ENCODE assay signal across 12 cellular contexts in genomic region chr16:86951831-86952598, GRCh38.
DNase-seq lines count a peak whose midpoint lies in the region; ATAC-seq and TF ChIP-seq lines count a peak whose summit lies in the region.
"Had no signal": no experiment of that assay in that cellular context is flagged by ENCODE, and none has a peak within 500 bp of the region (broad histone marks: within the 10 kb centered on the region; RNA-seq: fewer than 3 reads in every experiment).

No MANE protein-coding gene starts in this region.

- H3K79me1 ChIP-seq in mesenchymal stem cell (replicated peaks; ENCODE audit: low read length, poor library complexity, severe bottlenecking) = no peaks in the 10 kb centered on the region

- H4K91ac ChIP-seq in mesenchymal stem cell (ENCODE audit: low read length) = peak overlapping the region; percentile 46

- H2BK5ac ChIP-seq in mesenchymal stem cell (ENCODE audit: low read depth, low read length, poor library complexity, severe bottlenecking) = peak overlapping the region; percentile 79

- H2AFZ ChIP-seq in mesenchymal stem cell (ENCODE audit: low read depth, low read length) = peak overlapping the region; percentile 18

- H3K4me2 ChIP-seq in mesenchymal stem cell (ENCODE audit: low read length, poor library complexity, severe bottlenecking) = no peak overlapping the region

- POLR2A ChIA-PET in BJ (lab: Charles Lee) = interaction anchor here (0.5 kb wide), 1 partner anchor 23 kb away, joined by 3 read pairs; no protein-coding TSS in a partner anchor
- POLR2A ChIA-PET in Caco-2 (lab: Charles Lee) = no interaction called here

- no peaks in the 10 kb centered on the region for H3K27me3 ChIP-seq in BJ (ENCODE audit: control insufficient read depth, insufficient read depth, low read length)
- peaks cover 0 to 15% of the 10 kb centered on the region in 2 experiments for H3K27me3 ChIP-seq in mesenchymal stem cell (ENCODE audit: control insufficient read depth in 1 of 2, insufficient read depth in 1 of 2, low read length in 2 of 2)
- H3K27me3 ChIP-seq in Caco-2 (replicated peaks; ENCODE audit: control insufficient read depth, insufficient read depth, low read length) = no peaks in the 10 kb centered on the region

- no peak overlapping the region for H2BK15ac ChIP-seq in mesenchymal stem cell (ENCODE audit: low read depth, poor library complexity, severe bottlenecking)

- H2BK120ac ChIP-seq in mesenchymal stem cell (ENCODE audit: low read depth, low read length) = peak overlapping the region; percentile 11

- peak overlapping the region; percentile 68 to 77 for H2BK12ac ChIP-seq in mesenchymal stem cell (ENCODE audit: low read length in 2 of 2)

- intact Hi-C loops in Caco-2 (cut with micrococcal nuclease; ENCODE audit: unreplicated experiment) = no loop called here

- H3K4me1 Mint-ChIP-seq in Caco-2 (ENCODE audit: low read depth, unreplicated experiment) = no peaks in the 10 kb centered on the region

- no peaks in the 10 kb centered on the region for H3K27me3 Mint-ChIP-seq in Caco-2 (ENCODE audit: insufficient read depth, unreplicated experiment)

- H4K8ac ChIP-seq in mesenchymal stem cell (ENCODE audit: low read length) = no peak overlapping the region

- no TSS peak for BruUV-seq in Caco-2 (replicated peaks; lab: Mats Ljungman, UMichigan)

- H3K4me1 ChIP-seq in mesenchymal stem cell (ENCODE audit: control insufficient read depth, insufficient read depth, low read depth, low read length) = peaks cover 27% of the 10 kb centered on the region
- H3K4me1 ChIP-seq in Caco-2 = peaks cover 7% of the 10 kb centered on the region

- peak overlapping the region; percentile 40 to 50 for H3K18ac ChIP-seq in mesenchymal stem cell (ENCODE audit: low read depth in 1 of 2, low read length in 2 of 2)

- no peak overlapping the region for H3K23ac ChIP-seq in mesenchymal stem cell (ENCODE audit: low read length in 2 of 2)

- H3K4me3 Mint-ChIP-seq in Caco-2 (ENCODE audit: unreplicated experiment) = no peak overlapping the region

- DNase-seq in BJ (ENCODE audit: low read depth) (peak; percentile 96), NB4 (ENCODE audit: low read depth) (peak; percentile 97), dedifferentiated amniotic fluid mesenchymal stem cell (ENCODE audit: extremely low spot score) (peak; percentile 89), mesenchymal stem cell (peak; percentile 96), Caco-2 (no peak)
- no peak for DNase-seq in stimulated activated naive CD8-positive, alpha-beta T cell treated with anti-CD3 and anti-CD28 coated beads, Interleukin-15, Interleukin-2, amounts not matched to agents 100 U/mL and 50 U/mL, for 24 hours
- DNase-seq: activated effector memory CD4-positive, alpha-beta T cell treated with Interleukin-2 at 50 U/mL for 16 hours; DMS 273 treated with DMSO at 0.1 percent for 48 hours; NCI-H2107; T-helper 9 cell had no signal

- H3K36me3 Mint-ChIP-seq in Caco-2 (ENCODE audit: insufficient read depth, unreplicated experiment) = peaks cover 4% of the 10 kb centered on the region

- H3K36me3 ChIP-seq in BJ (ENCODE audit: control insufficient read depth, insufficient read depth, low read length) = no peaks in the 10 kb centered on the region
- H3K36me3 ChIP-seq in mesenchymal stem cell (ENCODE audit: control insufficient read depth in 1 of 2, insufficient read depth in 2 of 2, low read depth in 1 of 2, low read length in 2 of 2) = no peaks in the 10 kb centered on the region
- no peaks in the 10 kb centered on the region; the same call in 1 of the 2 replicates for H3K36me3 ChIP-seq in Caco-2 (ENCODE audit: control insufficient read depth, insufficient read depth, low read length)

- peak overlapping the region; percentile 91 for H3K27ac ChIP-seq in mesenchymal stem cell (ENCODE audit: low read length, poor library complexity, severe bottlenecking)

- ATAC-seq in stimulated activated naive CD8-positive, alpha-beta T cell treated with anti-CD3 and anti-CD28 coated beads, Interleukin-15, Interleukin-2, amounts not matched to agents 100 U/mL and 50 U/mL, for 24 hours = no peak
- ATAC-seq in HG02678 (IDR thresholded peaks at IDR 0.05; ENCODE audit: unreplicated experiment) = no peak
- no peak for ATAC-seq in GM21447 (IDR thresholded peaks at IDR 0.05; ENCODE audit: unreplicated experiment)

- no peak overlapping the region for H3K14ac ChIP-seq in mesenchymal stem cell (ENCODE audit: low read length in 2 of 2)

- peak overlapping the region; percentile 9 for H3K9ac ChIP-seq in mesenchymal stem cell (ENCODE audit: low read length)

- under 1% methylated on average over 10 of the region's 13 CpGs for WGBS in mesenchymal stem cell

- CTCF ChIA-PET in BJ (lab: Yijun Ruan, JAX) = interaction anchor here (0.6 kb wide), 1 partner anchor 61 kb away, joined by 3 read pairs; no protein-coding TSS in a partner anchor
- CTCF ChIA-PET in Caco-2 (lab: Charles Lee) = no interaction called here

- TF ChIP-seq POLR2A in NB4 (IDR thresholded peaks at IDR 0.05; ENCODE audit: extremely low read depth, insufficient read length) = no peak

- peaks cover 5% of the 10 kb centered on the region for H3K9me3 ChIP-seq in mesenchymal stem cell (ENCODE audit: control insufficient read depth, low read length)
- peaks cover 13% of the 10 kb centered on the region for H3K9me3 ChIP-seq in Caco-2

- H3K9me3 Mint-ChIP-seq in Caco-2 (ENCODE audit: unreplicated experiment) = no peaks in the 10 kb centered on the region

- no peak for TF ChIP-seq CTCF in BJ (IDR thresholded peaks at IDR 0.05; ENCODE audit: insufficient read depth, low read depth, low read length)
- TF ChIP-seq CTCF in NB4 (IDR thresholded peaks at IDR 0.05; ENCODE audit: low read depth, low read length) = no peak
- no peak for TF ChIP-seq CTCF in Caco-2 (IDR thresholded peaks at IDR 0.05; ENCODE audit: insufficient read depth in 1 of 2, low read depth in 1 of 2, low read length in 1 of 2, severe bottlenecking in 1 of 2, unreplicated experiment in 1 of 2)

- no peak overlapping the region for H3K4me3 ChIP-seq in BJ (ENCODE audit: low read depth, low read length)
- peak overlapping the region; percentile 46 for H3K4me3 ChIP-seq in NB4 (ENCODE audit: low read depth, low read length)
- H3K4me3 ChIP-seq in mesenchymal stem cell (ENCODE audit: insufficient read depth in 1 of 2, low read depth in 1 of 2, low read length in 2 of 2) = no peak overlapping the region
- H3K4me3 ChIP-seq in Caco-2 (ENCODE audit: low read depth, low read length) = no peak overlapping the region

- no peak overlapping the region for H3K27ac Mint-ChIP-seq in Caco-2 (ENCODE audit: unreplicated experiment)

- H2AK5ac ChIP-seq in mesenchymal stem cell (ENCODE audit: low read length, severe bottlenecking) = no peak overlapping the region

- peak overlapping the region; percentile 57 to 61 for H3K4ac ChIP-seq in mesenchymal stem cell (ENCODE audit: low read depth in 1 of 2, low read length in 2 of 2)

Comparison
In these comparisons a context has a peak if more than half of its experiments do, and no peak if none do; other contexts are left out.
1. DNase-seq: peak in BJ (single experiment), NB4 (single experiment), dedifferentiated amniotic fluid mesenchymal stem cell (single experiment) and mesenchymal stem cell (single experiment); none in stimulated activated naive CD8-positive, alpha-beta T cell treated with anti-CD3 and anti-CD28 coated beads, Interleukin-15, Interleukin-2, amounts not matched to agents 100 U/mL and 50 U/mL, for 24 hours (single experiment) and Caco-2 (0 of 2).